In the genomic region with DNA sequence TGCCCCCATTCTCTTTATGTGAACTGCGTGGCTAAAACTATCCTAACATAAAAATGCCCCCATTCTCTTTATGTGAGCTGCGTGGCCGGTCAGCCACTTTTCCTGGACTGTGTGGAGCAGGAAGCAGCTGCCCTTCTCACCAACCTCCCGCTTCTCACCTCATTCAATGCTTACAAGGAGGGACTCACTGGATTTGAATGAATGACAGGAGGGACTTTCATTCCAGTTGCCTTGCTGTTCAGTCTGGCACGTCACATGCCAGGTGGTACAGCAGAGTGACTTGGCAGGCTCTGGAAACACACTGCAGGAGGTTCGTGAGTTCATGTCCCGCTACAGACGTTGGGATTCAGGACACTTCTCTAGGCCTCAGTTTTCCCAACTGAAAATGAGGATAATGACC, we compare ENCODE assay signal across 21 cellular contexts.
DNase-seq lines count a peak whose midpoint lies in the region; ATAC-seq and TF ChIP-seq lines count a peak whose summit lies in the region.
"Had no signal": no experiment of that assay in that cellular context is flagged by ENCODE, and none has a peak within 500 bp of the region (broad histone marks: within the 10 kb centered on the region; RNA-seq: fewer than 3 reads in every experiment).

No MANE protein-coding gene starts in this region.

- TF ChIP-seq CTCF in HFFc6 (IDR thresholded peaks at IDR 0.05), result no peak
- TF ChIP-seq CTCF in chondrocyte (IDR thresholded peaks at IDR 0.05), result no peak
- TF ChIP-seq CTCF in smooth muscle cell (IDR thresholded peaks at IDR 0.05; ENCODE audit: borderline replicate concordance, insufficient read depth, poor library complexity, severe bottlenecking), result no peak

- peaks cover 10% of the 10 kb centered on the region for H3F3A ChIP-seq in smooth muscle cell (ENCODE audit: low read depth)

- H2BK120ac ChIP-seq in mesenchymal stem cell (ENCODE audit: low read depth, low read length), result no peak overlapping the region

- H3K4me3 ChIP-seq in mesenchymal stem cell (ENCODE audit: insufficient read depth in 1 of 2, low read depth in 1 of 2, low read length in 2 of 2) (no peak overlapping the region), smooth muscle cell (no peak overlapping the region)
- H3K4me3 ChIP-seq: cardiac muscle cell had no signal

- H3K23ac ChIP-seq in mesenchymal stem cell (ENCODE audit: low read length in 2 of 2), result no peak overlapping the region

- H3K4me1 ChIP-seq in mesenchymal stem cell (ENCODE audit: control insufficient read depth, insufficient read depth, low read depth, low read length) (peaks cover 11% of the 10 kb centered on the region), smooth muscle cell (ENCODE audit: low read depth) (peaks cover 9% of the 10 kb centered on the region)

- H3K9me3 ChIP-seq in mesenchymal stem cell (ENCODE audit: control insufficient read depth, low read length), result no peaks in the 10 kb centered on the region
- no peaks in the 10 kb centered on the region for H3K9me3 ChIP-seq in smooth muscle cell (replicated peaks; ENCODE audit: low read depth)

- no peak overlapping the region for H4K91ac ChIP-seq in mesenchymal stem cell (ENCODE audit: low read length)

- in situ Hi-C loops in ACHN (cut with HindIII; ENCODE audit: low pct_ligation_motif_present, low pct_unique_long_range_greater_than_20kb, low sequenced_read_pairs), result no loop called here

- H3K27ac Mint-ChIP-seq in HFFc6 (peak overlapping the region; percentile 87), chondrocyte (ENCODE audit: unreplicated experiment) (peak overlapping the region; percentile 99)
- H3K27ac Mint-ChIP-seq: activated T-helper 17 cell treated with anti-CD3 and anti-CD28 coated beads, Interleukin-2, amount 50 U/mL, for 72 hours; CD4-positive, CD25-positive, alpha-beta regulatory T cell had no signal

- H3K36me3 ChIP-seq in mesenchymal stem cell (ENCODE audit: control insufficient read depth in 1 of 2, insufficient read depth in 2 of 2, low read depth in 1 of 2, low read length in 2 of 2) (no peaks in the 10 kb centered on the region), smooth muscle cell (ENCODE audit: low read depth) (no peaks in the 10 kb centered on the region)
- H3K36me3 ChIP-seq: cardiac muscle cell had no signal

- H3K4me2 ChIP-seq in mesenchymal stem cell (ENCODE audit: low read length, poor library complexity, severe bottlenecking), result no peak overlapping the region
- no peak overlapping the region for H3K4me2 ChIP-seq in smooth muscle cell

- H3K36me3 Mint-ChIP-seq in HFFc6 (ENCODE audit: low read depth) (peaks cover 5% of the 10 kb centered on the region; the same call in 1 of the 2 replicates), chondrocyte (ENCODE audit: low read depth) (no peaks in the 10 kb centered on the region)
- H3K36me3 Mint-ChIP-seq: CD4-positive, CD25-positive, alpha-beta regulatory T cell had no signal

- H4K20me1 ChIP-seq in smooth muscle cell (ENCODE audit: low read depth), result no peaks in the 10 kb centered on the region

- H2BK15ac ChIP-seq in mesenchymal stem cell (ENCODE audit: low read depth, poor library complexity, severe bottlenecking), result peak overlapping the region; percentile 15

- H3K27ac ChIP-seq in mesenchymal stem cell (ENCODE audit: low read length, poor library complexity, severe bottlenecking), result no peak overlapping the region
- H3K27ac ChIP-seq in smooth muscle cell (ENCODE audit: low read depth), result peak overlapping the region; percentile 48
- H3K27ac ChIP-seq: cardiac muscle cell had no signal

- no peak for ATAC-seq in HG03354 (IDR thresholded peaks at IDR 0.05; ENCODE audit: poor library complexity, severe bottlenecking, unreplicated experiment)
- ATAC-seq: activated CD4-positive, CD25-positive, alpha-beta regulatory T cell treated with anti-CD3 and anti-CD28 coated beads, Interleukin-2, amount 50 U/mL, for 24 hours; activated T-helper 17 cell treated with anti-CD3 and anti-CD28 coated beads, Interleukin-2, amount 50 U/mL, for 72 hours; HepG2; stimulated activated naive CD8-positive, alpha-beta T cell treated with anti-CD3 and anti-CD28 coated beads, Interleukin-15, amount 100 ng/mL, for 72 hours had no signal

- DNase-seq in HFFc6 (no peak), chondrocyte (ENCODE audit: low spot score) (no peak), mesenchymal stem cell (no peak), smooth muscle cell (lab: John Stamatoyannopoulos, UW; ENCODE audit: unreplicated experiment) (no peak), ACHN (no peak), NCI-H345 treated with DMSO at 0.1 percent for 48 hours (lab: John Stamatoyannopoulos, UW; ENCODE audit: unreplicated experiment) (no peak), NCI-H774 (lab: John Stamatoyannopoulos, UW) (no peak)
- DNase-seq: CD4-positive, CD25-positive, alpha-beta regulatory T cell; DMS53; effector memory CD4-positive, alpha-beta T cell; NCI-H146; NCI-H2171; NCI-H69; stimulated activated CD4-positive, alpha-beta T cell treated with anti-CD3 and anti-CD28 coated beads, Interleukin-2, amount 100 ng/mL, for 48 hours; stimulated activated naive CD8-positive, alpha-beta T cell treated with anti-CD3 and anti-CD28 coated beads, Interleukin-15, amount 100 ng/mL, for 72 hours; T1000 had no signal

- H3K79me1 ChIP-seq in mesenchymal stem cell (replicated peaks; ENCODE audit: low read length, poor library complexity, severe bottlenecking), result no peaks in the 10 kb centered on the region

- no peak overlapping the region for H3K14ac ChIP-seq in mesenchymal stem cell (ENCODE audit: low read length in 2 of 2)

- H2AFZ ChIP-seq in mesenchymal stem cell (ENCODE audit: low read depth, low read length) (no peak overlapping the region), smooth muscle cell (ENCODE audit: low read depth) (no peak overlapping the region)

- H2BK12ac ChIP-seq in mesenchymal stem cell (ENCODE audit: low read length in 2 of 2), result no peak overlapping the region

- no peaks in the 10 kb centered on the region for H3K27me3 ChIP-seq in mesenchymal stem cell (ENCODE audit: control insufficient read depth in 1 of 2, insufficient read depth in 1 of 2, low read length in 2 of 2)
- H3K27me3 ChIP-seq in smooth muscle cell (ENCODE audit: low read depth), result no peaks in the 10 kb centered on the region
- H3K27me3 ChIP-seq: cardiac muscle cell had no signal

- H2AK5ac ChIP-seq in mesenchymal stem cell (ENCODE audit: low read length, severe bottlenecking), result no peak overlapping the region

- no peaks in the 10 kb centered on the region for H3K79me2 ChIP-seq in smooth muscle cell (ENCODE audit: low read depth)

- no peaks in the 10 kb centered on the region for H3K9me3 Mint-ChIP-seq in HFFc6
- H3K9me3 Mint-ChIP-seq in chondrocyte (ENCODE audit: low read depth), result no peaks in the 10 kb centered on the region
- H3K9me3 Mint-ChIP-seq: activated T-helper 17 cell treated with anti-CD3 and anti-CD28 coated beads, Interleukin-2, amount 50 U/mL, for 72 hours; CD4-positive, CD25-positive, alpha-beta regulatory T cell; stimulated activated naive CD8-positive, alpha-beta T cell treated with anti-CD3 and anti-CD28 coated beads, Interleukin-15, amount 100 ng/mL, for 72 hours had no signal

- H3K4me3 Mint-ChIP-seq in HFFc6, result peak overlapping the region; percentile 78; the same call in 1 of the 2 replicates
- H3K4me3 Mint-ChIP-seq in chondrocyte (ENCODE audit: unreplicated experiment), result peak overlapping the region; percentile 60
- H3K4me3 Mint-ChIP-seq: activated T-helper 17 cell treated with anti-CD3 and anti-CD28 coated beads, Interleukin-2, amount 50 U/mL, for 72 hours; CD4-positive, CD25-positive, alpha-beta regulatory T cell; stimulated activated naive CD8-positive, alpha-beta T cell treated with anti-CD3 and anti-CD28 coated beads, Interleukin-15, amount 100 ng/mL, for 72 hours had no signal

- no peak overlapping the region for H3K4ac ChIP-seq in mesenchymal stem cell (ENCODE audit: low read depth in 1 of 2, low read length in 2 of 2)

- peak overlapping the region in 1 of 2 experiments; percentile 6 for H3K18ac ChIP-seq in mesenchymal stem cell (ENCODE audit: low read depth in 1 of 2, low read length in 2 of 2)

- H2BK5ac ChIP-seq in mesenchymal stem cell (ENCODE audit: low read depth, low read length, poor library complexity, severe bottlenecking), result no peak overlapping the region

- WGBS in mesenchymal stem cell, result 97% methylated on average over 8 of the region's 8 CpGs
- 98% methylated on average over 8 of the region's 8 CpGs for WGBS in smooth muscle cell (ENCODE audit: low lambda C conversion rate)

- H3K9ac ChIP-seq in mesenchymal stem cell (ENCODE audit: low read length), result peak overlapping the region; percentile 81
- H3K9ac ChIP-seq in smooth muscle cell (ENCODE audit: low read depth), result peak overlapping the region; percentile 13

- no peaks in the 10 kb centered on the region; the same call in 1 of the 2 replicates for H3K27me3 Mint-ChIP-seq in HFFc6 (ENCODE audit: insufficient read depth)
- no peaks in the 10 kb centered on the region for H3K27me3 Mint-ChIP-seq in chondrocyte (ENCODE audit: low read depth)

- H3K4me1 Mint-ChIP-seq in HFFc6 (ENCODE audit: low read depth) (peaks cover 61% of the 10 kb centered on the region), chondrocyte (ENCODE audit: low read depth) (peaks cover 80% of the 10 kb centered on the region)
- H3K4me1 Mint-ChIP-seq: activated T-helper 17 cell treated with anti-CD3 and anti-CD28 coated beads, Interleukin-2, amount 50 U/mL, for 72 hours; CD4-positive, CD25-positive, alpha-beta regulatory T cell; stimulated activated naive CD8-positive, alpha-beta T cell treated with anti-CD3 and anti-CD28 coated beads, Interleukin-15, amount 100 ng/mL, for 72 hours had no signal

- no peak overlapping the region for H4K8ac ChIP-seq in mesenchymal stem cell (ENCODE audit: low read length)
